In the genomic region with DNA sequence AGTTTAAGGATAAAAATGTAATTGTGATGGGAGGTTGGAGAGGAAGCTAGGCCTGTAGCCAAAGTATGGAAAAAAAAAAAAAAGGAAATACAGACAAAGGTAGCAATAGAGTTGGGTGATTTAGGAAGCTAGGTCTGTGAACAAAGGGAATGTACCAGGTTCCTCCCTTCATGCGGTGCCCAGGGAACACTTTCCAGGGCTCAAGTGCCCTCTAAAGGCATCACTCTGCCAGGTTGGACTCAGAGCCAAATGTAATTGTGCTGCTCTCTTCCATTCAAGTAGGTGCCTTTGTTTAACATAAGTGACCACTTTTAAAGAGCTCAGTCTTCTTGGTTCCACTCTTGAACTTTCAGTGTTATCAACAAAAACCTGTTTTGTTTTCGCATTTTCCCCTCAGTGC, we compare ENCODE assay signal across 23 cellular contexts.
DNase-seq lines count a peak whose midpoint lies in the region; ATAC-seq and TF ChIP-seq lines count a peak whose summit lies in the region.
"Had no signal": no experiment of that assay in that cellular context is flagged by ENCODE, and none has a peak within 500 bp of the region (broad histone marks: within the 10 kb centered on the region; RNA-seq: fewer than 3 reads in every experiment).

No MANE protein-coding gene starts in this region.

- no peaks in the 10 kb centered on the region for H3K9me2 ChIP-seq in hepatocyte (replicated peaks; ENCODE audit: insufficient read depth)

- no peak overlapping the region for H2AFZ ChIP-seq in hepatocyte

- peak; percentile 90 to 96 for ATAC-seq in lower lobe of right lung
- ATAC-seq: activated T-helper 17 cell treated with anti-CD3 and anti-CD28 coated beads, Interleukin-2, amount 50 U/mL, for 72 hours had no signal

- no peaks in the 10 kb centered on the region for H3K79me2 ChIP-seq in hepatocyte

- no peaks in the 10 kb centered on the region for H4K20me1 ChIP-seq in hepatocyte (ENCODE audit: insufficient read depth, poor library complexity, severe bottlenecking)

- H3K4me3 ChIP-seq in lower lobe of right lung, result no peak overlapping the region
- H3K4me3 ChIP-seq in hepatocyte, result no peak overlapping the region
- H3K4me3 ChIP-seq: ovary, SJSA1, skin epidermis, stomach, tibial artery had no signal

- 100% methylated on average over 2 of the region's 2 CpGs for WGBS in hepatocyte (ENCODE audit: low lambda C conversion rate, missing lambda C conversion rate)

- TF ChIP-seq CTCF in lower lobe of right lung (IDR thresholded peaks at IDR 0.05) (no peak), hepatocyte (IDR thresholded peaks at IDR 0.05; ENCODE audit: poor library complexity) (no peak)

- no peak overlapping the region for H3K27ac ChIP-seq in lower lobe of right lung
- no peak overlapping the region for H3K27ac ChIP-seq in hepatocyte
- H3K27ac ChIP-seq: epithelial cell of prostate, ovary, SJSA1, skin epidermis, stomach, tibial artery had no signal

- H3K4me1 ChIP-seq in lower lobe of right lung, result no peaks in the 10 kb centered on the region
- H3K4me1 ChIP-seq in hepatocyte (ENCODE audit: insufficient read depth), result no peaks in the 10 kb centered on the region
- H3K4me1 ChIP-seq: SJSA1, stomach, tibial artery had no signal

- no peak overlapping the region for H3K4me2 ChIP-seq in hepatocyte

- H3K9me3 ChIP-seq in lower lobe of right lung (no peaks in the 10 kb centered on the region), hepatocyte (ENCODE audit: low read depth) (peaks cover 5% of the 10 kb centered on the region)
- H3K9me3 ChIP-seq: ovary had no signal

- intact Hi-C loops in lower lobe of right lung (cut with DNase I), result no loop called here

- no peaks in the 10 kb centered on the region for H3K36me3 ChIP-seq in lower lobe of right lung
- H3K36me3 ChIP-seq in hepatocyte (replicated peaks; ENCODE audit: insufficient read depth, low read depth), result no peaks in the 10 kb centered on the region
- H3K36me3 ChIP-seq: ovary, SJSA1, stomach, tibial artery had no signal

- peak in 2 of 3 experiments; percentile 61 to 89 for DNase-seq in NCI-H1417 (lab: John Stamatoyannopoulos, UW)
- DNase-seq in NCI-H1417 treated with DMSO at 0.1 percent for 48 hours (lab: John Stamatoyannopoulos, UW), result no peak
- peak; percentile 70 to 77 for DNase-seq in NCI-H187 (lab: John Stamatoyannopoulos, UW)
- peak; percentile 30 for DNase-seq in NCI-H2227 treated with DMSO at 0.1 percent for 48 hours (lab: John Stamatoyannopoulos, UW)
- peak; percentile 47 for DNase-seq in lower lobe of right lung
- DNase-seq in islet precursor cell, result no peak
- DNase-seq in hepatocyte (ENCODE audit: low spot score), result no peak
- no peak for DNase-seq in COLO829 (ENCODE audit: low spot score)
- DNase-seq: 8988T; activated CD4-positive, alpha-beta memory T cell treated with anti-CD3 and anti-CD28 coated beads, Interleukin-2, amount 10 ng/mL, durations not matched to agents 7 days and 5 days; activated CD4-positive, CD25-positive, alpha-beta regulatory T cell; anterior cingulate cortex; CD4-positive, CD25-positive, alpha-beta regulatory T cell; effector CD8-positive, alpha-beta T cell; glutamatergic neuron; kidney; ovary; stomach; tibial artery had no signal

- H3K27me3 ChIP-seq in lower lobe of right lung (ENCODE audit: low read depth), result no peaks in the 10 kb centered on the region
- no peaks in the 10 kb centered on the region for H3K27me3 ChIP-seq in hepatocyte
- H3K27me3 ChIP-seq: ovary, SJSA1, stomach, tibial artery had no signal

Comparison
In these comparisons a context has a peak if more than half of its experiments do, and no peak if none do; other contexts are left out.
1. DNase-seq: peak in NCI-H1417 (2 of 3), NCI-H187 (2 of 2), NCI-H2227 treated with DMSO at 0.1 percent for 48 hours (single experiment) and lower lobe of right lung (single experiment); none in NCI-H1417 treated with DMSO at 0.1 percent for 48 hours (single experiment), islet precursor cell (single experiment), hepatocyte (single experiment) and COLO829 (single experiment).